13 cellular contexts compared by ENCODE assay signal in genomic region chr10:19904202-19904661, GRCh38.
A peak's percentile ranks its signal among the peaks of the same experiment; 100 is the strongest.
DNase-seq lines count a peak whose midpoint lies in the region; ATAC-seq and FAIRE-seq lines count a peak whose summit lies in the region.
"Had no signal": no experiment of that assay in that cellular context is flagged by ENCODE, and none has a peak within 500 bp of the region (broad histone marks: within the 10 kb centered on the region; RNA-seq: fewer than 3 reads in every experiment).

No MANE protein-coding gene starts in this region.

- no peak overlapping the region for H3K27ac Mint-ChIP-seq in stimulated activated memory B cell treated with anti-CD40 and anti-IgM and Interleukin-4, amounts not matched to agents 10 μg/mL and 1 μg/mL and 100 μg/mL, for 72 hours
- H3K27ac Mint-ChIP-seq: IgD-negative memory B cell; naive thymus-derived CD8-positive, alpha-beta T cell had no signal

- H3K9me3 Mint-ChIP-seq in stimulated activated memory B cell treated with anti-CD40 and anti-IgM and Interleukin-4, amounts not matched to agents 10 μg/mL and 1 μg/mL and 100 μg/mL, for 72 hours = peaks cover 7% of the 10 kb centered on the region

- no peaks in the 10 kb centered on the region for H3K36me3 Mint-ChIP-seq in stimulated activated memory B cell treated with anti-CD40 and anti-IgM and Interleukin-4, amounts not matched to agents 10 μg/mL and 1 μg/mL and 100 μg/mL, for 72 hours
- H3K36me3 Mint-ChIP-seq: IgD-negative memory B cell; naive thymus-derived CD8-positive, alpha-beta T cell had no signal

- H3K27me3 ChIP-seq in small intestine (ENCODE audit: control insufficient read depth in 2 of 2, insufficient read depth in 2 of 2, low read length in 2 of 2) = no peaks in the 10 kb centered on the region

- no peak overlapping the region for H3K4me3 Mint-ChIP-seq in stimulated activated memory B cell treated with anti-CD40 and anti-IgM and Interleukin-4, amounts not matched to agents 10 μg/mL and 1 μg/mL and 100 μg/mL, for 72 hours
- H3K4me3 Mint-ChIP-seq: IgD-negative memory B cell; naive thymus-derived CD8-positive, alpha-beta T cell had no signal

- peak; percentile 59 for DNase-seq in M059J (ENCODE audit: low read depth)
- no peak for DNase-seq in left lobe of liver (ENCODE audit: low spot score)
- no peak for DNase-seq in small intestine
- no peak for DNase-seq in AG08395 (ENCODE audit: low spot score)
- DNase-seq: activated CD4-positive, CD25-positive, alpha-beta regulatory T cell treated with anti-CD3 and anti-CD28 coated beads, Interleukin-2, amount 50 U/mL, for 72 hours; Caco-2; foreskin fibroblast; naive thymus-derived CD8-positive, alpha-beta T cell had no signal

- FAIRE-seq in small intestine (lab: Jason Lieb, UNC) = no peak

- H3K4me1 ChIP-seq in mesodermal cell (ENCODE audit: control insufficient read depth, insufficient read depth, low read length, poor library complexity, severe bottlenecking) (peaks cover 4% of the 10 kb centered on the region), small intestine (ENCODE audit: control insufficient read depth in 2 of 2, insufficient read depth in 1 of 2, low read depth in 1 of 2, low read length in 1 of 2) (no peaks in the 10 kb centered on the region)
- H3K4me1 ChIP-seq: Caco-2 had no signal

- H3K27ac ChIP-seq in mesodermal cell (ENCODE audit: low read depth, low read length, severe bottlenecking) (peak overlapping the region; percentile 8), small intestine (ENCODE audit: low read depth in 1 of 2, low read length in 1 of 2) (no peak overlapping the region)

- H3K4me1 Mint-ChIP-seq in stimulated activated memory B cell treated with anti-CD40 and anti-IgM and Interleukin-4, amounts not matched to agents 10 μg/mL and 1 μg/mL and 100 μg/mL, for 72 hours = no peaks in the 10 kb centered on the region
- H3K4me1 Mint-ChIP-seq: IgD-negative memory B cell had no signal

- H3K9me3 ChIP-seq in mesodermal cell (ENCODE audit: control insufficient read depth, low read length) (no peaks in the 10 kb centered on the region), small intestine (ENCODE audit: control insufficient read depth, low read depth) (no peaks in the 10 kb centered on the region)
- H3K9me3 ChIP-seq: Caco-2 had no signal

- H3K36me3 ChIP-seq in mesodermal cell (ENCODE audit: control insufficient read depth, insufficient read depth, low read length) (no peaks in the 10 kb centered on the region), small intestine (ENCODE audit: control insufficient read depth in 2 of 2, insufficient read depth in 2 of 2, low read length in 2 of 2) (no peaks in the 10 kb centered on the region)

- H3K4me3 ChIP-seq in mesodermal cell (ENCODE audit: extremely low read depth, insufficient read depth, low read length, poor library complexity, severe bottlenecking) (no peak overlapping the region), small intestine (ENCODE audit: low read depth in 1 of 2, low read length in 2 of 2) (no peak overlapping the region)

- H3K27me3 Mint-ChIP-seq in stimulated activated memory B cell treated with anti-CD40 and anti-IgM and Interleukin-4, amounts not matched to agents 10 μg/mL and 1 μg/mL and 100 μg/mL, for 72 hours = no peaks in the 10 kb centered on the region
- H3K27me3 Mint-ChIP-seq: IgD-negative memory B cell had no signal

- ATAC-seq in GM18517 (IDR thresholded peaks at IDR 0.05; ENCODE audit: unreplicated experiment) = peak; percentile 85
- peak; percentile 76 for ATAC-seq in HG02642 (IDR thresholded peaks at IDR 0.05; ENCODE audit: poor library complexity, unreplicated experiment)
- ATAC-seq in left lobe of liver = no peak
- no peak for ATAC-seq in stimulated activated memory B cell treated with anti-CD40 and anti-IgM and Interleukin-4, amounts not matched to agents 10 μg/mL and 1 μg/mL and 100 μg/mL, for 72 hours
- ATAC-seq: naive thymus-derived CD8-positive, alpha-beta T cell had no signal

- no CpG with 5 or more reads among the region's 1 CpG for WGBS in mesodermal cell (ENCODE audit: insufficient coverage in 2 of 2), 2 experiments
- WGBS in small intestine, 3 donors = 58 to 69% (median 63%) methylated on average over 1 of the region's 1 CpG

Comparison
In these comparisons a context has a peak if more than half of its experiments do, and no peak if none do; other contexts are left out.
1. ATAC-seq: peak in GM18517 (single experiment) and HG02642 (single experiment); none in left lobe of liver (single experiment) and stimulated activated memory B cell treated with anti-CD40 and anti-IgM and Interleukin-4, amounts not matched to agents 10 μg/mL and 1 μg/mL and 100 μg/mL, for 72 hours (single experiment).